In genomic region chr18:13510594-13510993, GRCh38 we compare ENCODE assay signal across 13 cellular contexts.
DNase-seq lines count a peak whose midpoint lies in the region; ATAC-seq and TF ChIP-seq lines count a peak whose summit lies in the region.
"Had no signal": no experiment of that assay in that cellular context is flagged by ENCODE, and none has a peak within 500 bp of the region (broad histone marks: within the 10 kb centered on the region; RNA-seq: fewer than 3 reads in every experiment).

No MANE protein-coding gene starts in this region.

- peaks cover 23 to 70% (median 55%) of the 10 kb centered on the region in 10 experiments for H3K4me1 ChIP-seq in BLaER1 treated with 17β-estradiol and CSF1 and Interleukin-3, amounts not matched to agents 10 nM and 100 nM
- H3K4me1 ChIP-seq in GM23338 (ENCODE audit: insufficient read depth) (no peaks in the 10 kb centered on the region), psoas muscle (peaks cover 74% of the 10 kb centered on the region)

- H3K27me3 Mint-ChIP-seq in GM23338 (ENCODE audit: insufficient read depth, low read depth, poor library complexity) (peaks cover 3% of the 10 kb centered on the region), chondrocyte (ENCODE audit: low read depth) (no peaks in the 10 kb centered on the region)

- H3K79me2 ChIP-seq in GM23338 (replicated peaks; ENCODE audit: insufficient read depth): no peaks in the 10 kb centered on the region

- DNase-seq in GM23338 (ENCODE audit: low spot score): no peak
- no peak for DNase-seq in chondrocyte (ENCODE audit: low spot score)
- no peak for DNase-seq in psoas muscle
- DNase-seq in NCI-H2171 treated with DMSO at 0.1 percent for 48 hours (lab: John Stamatoyannopoulos, UW): no peak
- no peak for DNase-seq in NCI-H1930 (lab: John Stamatoyannopoulos, UW)
- DNase-seq: DMS53, GOT3, H9, IMR-90 had no signal

- H3K4me3 ChIP-seq in BLaER1 treated with 17β-estradiol and CSF1 and Interleukin-3, amounts not matched to agents 10 nM and 100 nM: no peak overlapping the region
- H3K4me3 ChIP-seq in GM23338 (no peak overlapping the region), psoas muscle (no peak overlapping the region)

- H2AFZ ChIP-seq in GM23338: 0 out of 2 replicates have a peak overlapping the region, but pooled peaks have one; percentile 18

- peaks cover 0 to 61% (median 37%) of the 10 kb centered on the region in 11 experiments; a peak in 18 of 22 replicates for H3K36me3 ChIP-seq in BLaER1 treated with 17β-estradiol and CSF1 and Interleukin-3, amounts not matched to agents 10 nM and 100 nM
- H3K36me3 ChIP-seq in GM23338 (ENCODE audit: insufficient read depth) (no peaks in the 10 kb centered on the region), psoas muscle (ENCODE audit: insufficient read depth in 1 of 2, low read depth in 1 of 2) (no peaks in the 10 kb centered on the region)

- H3K9me3 Mint-ChIP-seq in GM23338 (no peaks in the 10 kb centered on the region), chondrocyte (ENCODE audit: low read depth) (peaks cover 21% of the 10 kb centered on the region)

- H3K4me1 Mint-ChIP-seq in GM23338 (peaks cover 6% of the 10 kb centered on the region; the same call in 1 of the 3 replicates), chondrocyte (ENCODE audit: low read depth) (peaks cover 65% of the 10 kb centered on the region)

- 32 to 59% (median 45%) methylated on average over 2 of the region's 2 CpGs for WGBS in psoas muscle, 3 donors

- intact Hi-C loops in psoas muscle (cut with DNase I): no loop called here

- no peak overlapping the region for H3K9ac ChIP-seq in BLaER1 treated with 17β-estradiol and CSF1 and Interleukin-3, amounts not matched to agents 10 nM and 100 nM

- H3K36me3 Mint-ChIP-seq in GM23338 (ENCODE audit: low read depth): no peaks in the 10 kb centered on the region
- peaks cover 19% of the 10 kb centered on the region for H3K36me3 Mint-ChIP-seq in chondrocyte (ENCODE audit: low read depth)

- ATAC-seq in GM23338: no peak
- ATAC-seq in psoas muscle: peak in 1 of 4 donors; percentile 61
- ATAC-seq in HG03439 (IDR thresholded peaks at IDR 0.05; ENCODE audit: unreplicated experiment): no peak

- no peak for TF ChIP-seq CTCF in GM23338 (conservative IDR thresholded peaks at IDR 0.05; ENCODE audit: low read depth in 2 of 2)
- TF ChIP-seq CTCF in chondrocyte (IDR thresholded peaks at IDR 0.05): no peak
- no peak for TF ChIP-seq CTCF in psoas muscle (IDR thresholded peaks at IDR 0.05)

- peaks cover 0 to 10% (median 0%) of the 10 kb centered on the region in 11 experiments; a peak in 4 of 22 replicates for H4K20me1 ChIP-seq in BLaER1 treated with 17β-estradiol and CSF1 and Interleukin-3, amounts not matched to agents 10 nM and 100 nM
- H4K20me1 ChIP-seq in GM23338 (replicated peaks; ENCODE audit: insufficient read depth): no peaks in the 10 kb centered on the region

- H3K9me3 ChIP-seq in BLaER1 treated with 17β-estradiol and CSF1 and Interleukin-3, amounts not matched to agents 10 nM and 100 nM (replicated peaks in 1 of 11): peaks cover 8 to 32% (median 28%) of the 10 kb centered on the region in 11 experiments; a peak in 21 of 22 replicates
- no peaks in the 10 kb centered on the region for H3K9me3 ChIP-seq in psoas muscle

- no peak overlapping the region for H3K4me3 Mint-ChIP-seq in GM23338
- H3K4me3 Mint-ChIP-seq in chondrocyte (ENCODE audit: unreplicated experiment): no peak overlapping the region
- H3K4me3 Mint-ChIP-seq: B cell, CD14-positive monocyte, H9 had no signal

- peak overlapping the region in 8 of 11 experiments; percentile 57 to 84 (median 67); a peak in 15 of 22 replicates for H3K4me2 ChIP-seq in BLaER1 treated with 17β-estradiol and CSF1 and Interleukin-3, amounts not matched to agents 10 nM and 100 nM
- H3K4me2 ChIP-seq in GM23338: no peak overlapping the region

- no peaks in the 10 kb centered on the region for H3K9me2 ChIP-seq in GM23338 (ENCODE audit: insufficient read depth)

- no peaks in the 10 kb centered on the region for H3F3A ChIP-seq in GM23338 (replicated peaks; ENCODE audit: low read depth)

- no peaks in the 10 kb centered on the region for H3K27me3 ChIP-seq in BLaER1 treated with 17β-estradiol and CSF1 and Interleukin-3, amounts not matched to agents 10 nM and 100 nM
- H3K27me3 ChIP-seq in GM23338 (ENCODE audit: insufficient read depth) (no peaks in the 10 kb centered on the region), psoas muscle (ENCODE audit: insufficient read depth in 3 of 3, low read length in 2 of 3) (no peaks in the 10 kb centered on the region)

- no peak overlapping the region; the same call in 1 of the 2 replicates for H3K27ac Mint-ChIP-seq in GM23338
- H3K27ac Mint-ChIP-seq in chondrocyte (ENCODE audit: unreplicated experiment): peak overlapping the region; percentile 17
- H3K27ac Mint-ChIP-seq: B cell had no signal

- H3K27ac ChIP-seq in BLaER1 treated with 17β-estradiol and CSF1 and Interleukin-3, amounts not matched to agents 10 nM and 100 nM: peak overlapping the region in 1 of 11 experiments; percentile 50; a peak in 1 of 22 replicates
- H3K27ac ChIP-seq in GM23338 (ENCODE audit: low read depth): no peak overlapping the region
- peak overlapping the region; percentile 88 for H3K27ac ChIP-seq in psoas muscle

TF ChIP-seq in GM23338, 12 proteins besides CTCF, POLR2A, EP300 and RAD21 (continues in another document):
- TF ChIP-seq CREB1 (CRISPR knock-in tag; IDR thresholded peaks at IDR 0.05; ENCODE audit: low read depth): no peak
- TF ChIP-seq, protein P1, sequence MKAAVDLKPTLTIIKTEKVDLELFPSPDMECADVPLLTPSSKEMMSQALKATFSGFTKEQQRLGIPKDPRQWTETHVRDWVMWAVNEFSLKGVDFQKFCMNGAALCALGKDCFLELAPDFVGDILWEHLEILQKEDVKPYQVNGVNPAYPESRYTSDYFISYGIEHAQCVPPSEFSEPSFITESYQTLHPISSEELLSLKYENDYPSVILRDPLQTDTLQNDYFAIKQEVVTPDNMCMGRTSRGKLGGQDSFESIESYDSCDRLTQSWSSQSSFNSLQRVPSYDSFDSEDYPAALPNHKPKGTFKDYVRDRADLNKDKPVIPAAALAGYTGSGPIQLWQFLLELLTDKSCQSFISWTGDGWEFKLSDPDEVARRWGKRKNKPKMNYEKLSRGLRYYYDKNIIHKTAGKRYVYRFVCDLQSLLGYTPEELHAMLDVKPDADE (IDR thresholded peaks at IDR 0.05): no peak
- TF ChIP-seq, protein P2, sequence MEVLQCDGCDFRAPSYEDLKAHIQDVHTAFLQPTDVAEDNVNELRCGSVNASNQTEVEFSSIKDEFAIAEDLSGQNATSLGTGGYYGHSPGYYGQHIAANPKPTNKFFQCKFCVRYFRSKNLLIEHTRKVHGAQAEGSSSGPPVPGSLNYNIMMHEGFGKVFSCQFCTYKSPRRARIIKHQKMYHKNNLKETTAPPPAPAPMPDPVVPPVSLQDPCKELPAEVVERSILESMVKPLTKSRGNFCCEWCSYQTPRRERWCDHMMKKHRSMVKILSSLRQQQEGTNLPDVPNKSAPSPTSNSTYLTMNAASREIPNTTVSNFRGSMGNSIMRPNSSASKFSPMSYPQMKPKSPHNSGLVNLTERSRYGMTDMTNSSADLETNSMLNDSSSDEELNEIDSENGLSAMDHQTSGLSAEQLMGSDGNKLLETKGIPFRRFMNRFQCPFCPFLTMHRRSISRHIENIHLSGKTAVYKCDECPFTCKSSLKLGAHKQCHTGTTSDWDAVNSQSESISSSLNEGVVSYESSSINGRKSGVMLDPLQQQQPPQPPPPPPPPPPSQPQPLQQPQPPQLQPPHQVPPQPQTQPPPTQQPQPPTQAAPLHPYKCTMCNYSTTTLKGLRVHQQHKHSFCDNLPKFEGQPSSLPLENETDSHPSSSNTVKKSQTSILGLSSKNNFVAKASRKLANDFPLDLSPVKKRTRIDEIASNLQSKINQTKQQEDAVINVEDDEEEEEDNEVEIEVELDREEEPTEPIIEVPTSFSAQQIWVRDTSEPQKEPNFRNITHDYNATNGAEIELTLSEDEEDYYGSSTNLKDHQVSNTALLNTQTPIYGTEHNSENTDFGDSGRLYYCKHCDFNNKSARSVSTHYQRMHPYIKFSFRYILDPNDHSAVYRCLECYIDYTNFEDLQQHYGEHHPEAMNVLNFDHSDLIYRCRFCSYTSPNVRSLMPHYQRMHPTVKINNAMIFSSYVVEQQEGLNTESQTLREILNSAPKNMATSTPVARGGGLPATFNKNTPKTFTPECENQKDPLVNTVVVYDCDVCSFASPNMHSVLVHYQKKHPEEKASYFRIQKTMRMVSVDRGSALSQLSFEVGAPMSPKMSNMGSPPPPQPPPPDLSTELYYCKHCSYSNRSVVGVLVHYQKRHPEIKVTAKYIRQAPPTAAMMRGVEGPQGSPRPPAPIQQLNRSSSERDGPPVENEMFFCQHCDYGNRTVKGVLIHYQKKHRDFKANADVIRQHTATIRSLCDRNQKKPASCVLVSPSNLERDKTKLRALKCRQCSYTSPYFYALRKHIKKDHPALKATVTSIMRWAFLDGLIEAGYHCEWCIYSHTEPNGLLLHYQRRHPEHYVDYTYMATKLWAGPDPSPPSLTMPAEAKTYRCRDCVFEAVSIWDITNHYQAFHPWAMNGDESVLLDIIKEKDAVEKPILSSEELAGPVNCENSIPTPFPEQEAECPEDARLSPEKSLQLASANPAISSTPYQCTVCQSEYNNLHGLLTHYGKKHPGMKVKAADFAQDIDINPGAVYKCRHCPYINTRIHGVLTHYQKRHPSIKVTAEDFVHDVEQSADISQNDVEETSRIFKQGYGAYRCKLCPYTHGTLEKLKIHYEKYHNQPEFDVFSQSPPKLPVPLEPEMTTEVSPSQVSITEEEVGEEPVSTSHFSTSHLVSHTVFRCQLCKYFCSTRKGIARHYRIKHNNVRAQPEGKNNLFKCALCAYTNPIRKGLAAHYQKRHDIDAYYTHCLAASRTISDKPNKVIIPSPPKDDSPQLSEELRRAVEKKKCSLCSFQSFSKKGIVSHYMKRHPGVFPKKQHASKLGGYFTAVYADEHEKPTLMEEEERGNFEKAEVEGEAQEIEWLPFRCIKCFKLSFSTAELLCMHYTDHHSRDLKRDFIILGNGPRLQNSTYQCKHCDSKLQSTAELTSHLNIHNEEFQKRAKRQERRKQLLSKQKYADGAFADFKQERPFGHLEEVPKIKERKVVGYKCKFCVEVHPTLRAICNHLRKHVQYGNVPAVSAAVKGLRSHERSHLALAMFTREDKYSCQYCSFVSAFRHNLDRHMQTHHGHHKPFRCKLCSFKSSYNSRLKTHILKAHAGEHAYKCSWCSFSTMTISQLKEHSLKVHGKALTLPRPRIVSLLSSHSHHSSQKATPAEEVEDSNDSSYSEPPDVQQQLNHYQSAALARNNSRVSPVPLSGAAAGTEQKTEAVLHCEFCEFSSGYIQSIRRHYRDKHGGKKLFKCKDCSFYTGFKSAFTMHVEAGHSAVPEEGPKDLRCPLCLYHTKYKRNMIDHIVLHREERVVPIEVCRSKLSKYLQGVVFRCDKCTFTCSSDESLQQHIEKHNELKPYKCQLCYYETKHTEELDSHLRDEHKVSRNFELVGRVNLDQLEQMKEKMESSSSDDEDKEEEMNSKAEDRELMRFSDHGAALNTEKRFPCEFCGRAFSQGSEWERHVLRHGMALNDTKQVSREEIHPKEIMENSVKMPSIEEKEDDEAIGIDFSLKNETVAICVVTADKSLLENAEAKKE (CRISPR knock-in tag; IDR thresholded peaks at IDR 0.05): no peak
- no peak for TF ChIP-seq STAT1 (IDR thresholded peaks at IDR 0.05; ENCODE audit: unreplicated experiment)
- TF ChIP-seq ZNF331 (CRISPR knock-in tag; IDR thresholded peaks at IDR 0.05; ENCODE audit: low read depth): no peak
